In the genomic region with DNA sequence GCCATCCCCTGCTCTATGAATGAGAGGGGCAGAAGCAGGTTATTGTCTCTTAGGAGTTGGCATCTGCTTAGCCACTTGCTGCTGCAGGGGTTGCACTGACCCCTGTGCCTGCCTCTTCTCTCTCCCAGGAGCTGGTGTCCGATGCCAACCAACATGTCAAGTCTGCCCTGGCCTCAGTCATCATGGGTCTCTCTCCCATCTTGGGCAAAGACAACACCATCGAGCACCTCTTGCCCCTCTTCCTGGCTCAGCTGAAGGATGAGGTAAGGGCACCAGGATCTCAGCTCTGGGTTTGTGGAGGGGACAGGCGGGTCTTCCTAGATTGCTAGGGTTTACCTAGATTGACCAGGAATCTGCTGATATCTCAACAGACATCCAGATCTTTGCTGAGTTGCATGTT, we compare ENCODE assay signal across 27 cellular contexts.
"Had no signal": no experiment of that assay in that cellular context is flagged by ENCODE, and none has a peak within 500 bp of the region (broad histone marks: within the 10 kb centered on the region; RNA-seq: fewer than 3 reads in every experiment).

No MANE protein-coding gene starts in this region.

- H3K9me3 Mint-ChIP-seq: activated B cell treated with CpG ODN at 0.5 μM for 24 hours; activated naive CD8-positive, alpha-beta T cell treated with anti-CD3 and anti-CD28 coated beads, Interleukin-2, amount 10 ng/mL, durations not matched to agents 7 days and 5 days; activated T-cell treated with anti-CD3 and anti-CD28 coated beads, Interleukin-2, amount 50 U/mL, for 4 hours; activated T-helper 1 cell treated with anti-CD3 and anti-CD28 coated beads, Interleukin-12 subunit alpha, Interleukin-12 subunit beta, Interleukin-2, Interleukin-4 antibody, amounts not matched to agents 30 ng/mL and 10 ng/mL and 1 ng/mL, durations not matched to agents 14 hours and 24 hours and 36 hours; brain; T-helper 2 cell treated with Interferon-gamma antibody and Interleukin-4, amounts not matched to agents 5 μg/mL and 100 μg/mL, for 36 hours had no signal

- H3K27ac Mint-ChIP-seq: activated B cell treated with CpG ODN at 0.5 μM for 24 hours; activated naive CD8-positive, alpha-beta T cell treated with anti-CD3 and anti-CD28 coated beads, Interleukin-2, amount 10 ng/mL, durations not matched to agents 7 days and 5 days; activated T-helper 1 cell treated with anti-CD3 and anti-CD28 coated beads, Interleukin-12 subunit alpha, Interleukin-12 subunit beta, Interleukin-2, Interleukin-4 antibody, amounts not matched to agents 30 ng/mL and 10 ng/mL and 1 ng/mL, durations not matched to agents 14 hours and 24 hours and 36 hours; activated T-helper 2 cell treated with anti-CD3 and anti-CD28 coated beads, Interferon-gamma antibody, Interleukin-2, Interleukin-4, amounts not matched to agents 10 μg/mL and 5 μg/mL and 100 μg/mL, durations not matched to agents 14 hours and 24 hours and 36 hours; brain; T-helper 2 cell treated with Interferon-gamma antibody and Interleukin-4, amounts not matched to agents 5 μg/mL and 100 μg/mL, for 36 hours had no signal

- H3K4me3 Mint-ChIP-seq: activated B cell treated with CpG ODN at 0.5 μM for 24 hours; activated naive CD8-positive, alpha-beta T cell treated with anti-CD3 and anti-CD28 coated beads, Interleukin-2, amount 10 ng/mL, durations not matched to agents 7 days and 5 days; activated T-cell treated with anti-CD3 and anti-CD28 coated beads, Interleukin-2, amount 50 U/mL, for 4 hours; activated T-helper 1 cell treated with anti-CD3 and anti-CD28 coated beads, Interleukin-12 subunit alpha, Interleukin-12 subunit beta, Interleukin-2, Interleukin-4 antibody, amounts not matched to agents 30 ng/mL and 10 ng/mL and 1 ng/mL, durations not matched to agents 14 hours and 24 hours and 36 hours; brain; T-helper 17 cell; T-helper 2 cell treated with Interferon-gamma antibody and Interleukin-4, amounts not matched to agents 5 μg/mL and 100 μg/mL, for 36 hours had no signal

- ATAC-seq: activated CD4-positive, CD25-positive, alpha-beta regulatory T cell treated with anti-CD3 and anti-CD28 coated beads, Interleukin-2, amount 50 U/mL, for 24 hours; activated T-cell treated with anti-CD3 and anti-CD28 coated beads, Interleukin-2, amount 50 U/mL, for 4 hours; gastroesophageal sphincter; T-helper 17 cell had no signal

- H3K27me3 Mint-ChIP-seq: activated B cell treated with CpG ODN at 0.5 μM for 24 hours; activated naive CD8-positive, alpha-beta T cell treated with anti-CD3 and anti-CD28 coated beads, Interleukin-2, amount 10 ng/mL, durations not matched to agents 7 days and 5 days; brain; T-helper 17 cell had no signal

- DNase-seq: activated B cell treated with CpG ODN at 0.5 μM for 24 hours; activated CD4-positive, alpha-beta T cell treated with anti-CD3 and anti-CD28 coated beads for 48 hours; activated CD4-positive, alpha-beta T cell treated with anti-CD3 and anti-CD28 coated beads, Interleukin-2, amount 50 U/mL, for 1 hour; activated CD4-positive, alpha-beta T cell treated with anti-CD3 and anti-CD28 coated beads, Interleukin-2, amount 50 U/mL, for 48 hours; activated CD8-positive, alpha-beta memory T cell treated with anti-CD3 and anti-CD28 coated beads, Interleukin-2, amount 50 U/mL, for 48 hours; activated gamma-delta T cell treated with Interleukin-2 at 50 U/mL for 16 hours; activated naive CD4-positive, alpha-beta T cell treated with anti-CD3 and anti-CD28 coated beads, Interleukin-2, amount 50 U/mL, for 16 hours; activated naive CD4-positive, alpha-beta T cell treated with Interleukin-2 at 50 U/mL for 16 hours; activated naive CD8-positive, alpha-beta T cell treated with anti-CD3 and anti-CD28 coated beads, Interleukin-2, amount 10 ng/mL, durations not matched to agents 7 days and 5 days; activated T-cell treated with anti-CD3 and anti-CD28 coated beads for 4 hours; activated T-cell treated with anti-CD3 and anti-CD28 coated beads, Interleukin-2, amount 50 U/mL, for 4 hours; central memory CD4-positive, alpha-beta T cell; cerebellar nuclear complex; colonic mucosa; effector CD8-positive, alpha-beta T cell; esophagus squamous epithelium; foreskin melanocyte; T-helper 1 cell; T-helper 17 cell; T1000; WERI-Rb-1 had no signal

- H3K4me1 Mint-ChIP-seq: activated B cell treated with CpG ODN at 0.5 μM for 24 hours; activated naive CD8-positive, alpha-beta T cell treated with anti-CD3 and anti-CD28 coated beads, Interleukin-2, amount 10 ng/mL, durations not matched to agents 7 days and 5 days; brain had no signal
